Comparison of ENCODE assay signal across 24 cellular contexts in the genomic region with DNA sequence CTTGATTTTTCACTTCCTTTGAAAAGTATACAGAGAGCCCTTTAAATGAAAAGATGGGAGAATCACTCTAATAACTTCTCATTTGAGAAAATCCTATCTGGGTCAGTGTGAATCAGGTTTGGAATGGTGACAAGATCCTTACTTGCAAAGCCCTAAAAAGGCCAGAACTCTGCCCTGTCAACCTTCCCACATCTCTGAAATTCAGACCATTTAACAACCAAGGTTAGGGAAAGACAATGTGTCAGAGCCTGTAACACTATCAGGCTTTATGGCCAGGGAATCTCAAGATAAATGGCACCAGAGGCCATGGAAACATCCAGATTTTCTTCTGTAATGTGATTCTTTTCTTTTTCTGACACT.
A peak's percentile ranks its signal among the peaks of the same experiment; 100 is the strongest.
DNase-seq lines count a peak whose midpoint lies in the region; ATAC-seq, FAIRE-seq and TF ChIP-seq lines count a peak whose summit lies in the region.
"Had no signal": no experiment of that assay in that cellular context is flagged by ENCODE, and none has a peak within 500 bp of the region (broad histone marks: within the 10 kb centered on the region; RNA-seq: fewer than 3 reads in every experiment).

No MANE protein-coding gene starts in this region.

- H3K4me1 ChIP-seq in foreskin keratinocyte, result no peaks in the 10 kb centered on the region
- H3K4me1 ChIP-seq in trophoblast cell (ENCODE audit: control insufficient read depth in 1 of 2, insufficient read depth in 2 of 2, low read length in 2 of 2), result peaks cover 0 to 3% of the 10 kb centered on the region in 2 experiments
- no peaks in the 10 kb centered on the region; the same call in 1 of the 2 replicates for H3K4me1 ChIP-seq in H9 (ENCODE audit: insufficient read depth, low read length)
- H3K4me1 ChIP-seq: Caco-2 had no signal

- H4K8ac ChIP-seq in trophoblast cell (ENCODE audit: low read depth, low read length), result no peak overlapping the region
- H4K8ac ChIP-seq in H9 (replicated peaks; ENCODE audit: insufficient read length, low read depth, low read length), result no peak overlapping the region

- no peaks in the 10 kb centered on the region for H3K79me2 ChIP-seq in trophoblast cell (ENCODE audit: control insufficient read depth, insufficient read depth, low read length, poor library complexity)
- H3K79me2 ChIP-seq in H9 (ENCODE audit: insufficient read depth, low read length), result no peaks in the 10 kb centered on the region

- no peak for FAIRE-seq in bronchial epithelial cell (lab: Jason Lieb, UNC)
- FAIRE-seq: G401.6, GM12892, GM18507 had no signal

- no peak overlapping the region for H3K56ac ChIP-seq in H9 (ENCODE audit: insufficient read length, low read depth, low read length)

- H3K18ac ChIP-seq in trophoblast cell (ENCODE audit: low read length) (no peak overlapping the region), H9 (ENCODE audit: insufficient read length, low read depth, low read length) (no peak overlapping the region)

- H3K9me3 Mint-ChIP-seq in type B pancreatic cell, result no peaks in the 10 kb centered on the region
- peaks cover 2 to 3% of the 10 kb centered on the region in 2 experiments; a peak in 1 of 5 replicates for H3K9me3 Mint-ChIP-seq in H9

- no peak overlapping the region for H2AFZ ChIP-seq in trophoblast cell (ENCODE audit: insufficient read depth, low read length, poor library complexity)
- H2AFZ ChIP-seq in H9 (ENCODE audit: low read length), result no peak overlapping the region

- H2BK5ac ChIP-seq in trophoblast cell (ENCODE audit: low read depth, low read length, poor library complexity), result peak overlapping the region; percentile 14
- no peak overlapping the region for H2BK5ac ChIP-seq in H9 (ENCODE audit: insufficient read length, low read length)

- no peaks in the 10 kb centered on the region for H3K23me2 ChIP-seq in H9 (ENCODE audit: insufficient read length, low read depth, low read length, poor library complexity, severe bottlenecking)

- H3K23ac ChIP-seq in trophoblast cell (ENCODE audit: low read length), result no peak overlapping the region
- H3K23ac ChIP-seq in H9 (ENCODE audit: insufficient read length, low read depth, low read length), result no peak overlapping the region

- peak overlapping the region; percentile 11 for H3K14ac ChIP-seq in trophoblast cell (ENCODE audit: low read length)
- no peak overlapping the region for H3K14ac ChIP-seq in H9 (ENCODE audit: insufficient read depth, low read length)

- no peak overlapping the region for H4K5ac ChIP-seq in H9 (ENCODE audit: insufficient read length, low read depth, low read length)

- H3K4me3 Mint-ChIP-seq in type B pancreatic cell (no peak overlapping the region), H9 (no peak overlapping the region)
- H3K4me3 Mint-ChIP-seq: CD4-positive, alpha-beta memory T cell had no signal

- H3K79me1 ChIP-seq in trophoblast cell (ENCODE audit: low read length) (peaks cover 5% of the 10 kb centered on the region), H9 (ENCODE audit: insufficient read depth, low read depth, low read length, poor library complexity, severe bottlenecking) (no peaks in the 10 kb centered on the region)

- peaks cover 4% of the 10 kb centered on the region for H3K36me3 Mint-ChIP-seq in type B pancreatic cell
- peaks cover 0 to 4% (median 2%) of the 10 kb centered on the region in 3 experiments; a peak in 4 of 7 replicates for H3K36me3 Mint-ChIP-seq in H9 (ENCODE audit: insufficient read depth in 1 of 3, low read depth in 3 of 3)

- H3K4me3 ChIP-seq in bronchial epithelial cell (ENCODE audit: low read depth, low read length) (no peak overlapping the region), trophoblast cell (ENCODE audit: low read depth, low read length) (no peak overlapping the region)
- H3K4me3 ChIP-seq: BLaER1 treated with 17β-estradiol and CSF1 and Interleukin-3, amounts not matched to agents 10 nM and 100 nM had no signal

- TF ChIP-seq CTCF in bronchial epithelial cell (IDR thresholded peaks at IDR 0.05; ENCODE audit: insufficient read depth, low read length, severe bottlenecking) (no peak), foreskin keratinocyte (conservative IDR thresholded peaks at IDR 0.05) (no peak), type B pancreatic cell (conservative IDR thresholded peaks at IDR 0.05) (no peak), GM13976 (IDR thresholded peaks at IDR 0.05; ENCODE audit: borderline replicate concordance, control extremely low read depth, extremely low read depth, insufficient read depth, missing control alignments) (no peak), H9 (conservative IDR thresholded peaks at IDR 0.05) (no peak)

- H2BK20ac ChIP-seq in H9 (ENCODE audit: low read depth, low read length, poor library complexity, severe bottlenecking), result no peak overlapping the region

- H3K27ac ChIP-seq in foreskin keratinocyte (peak overlapping the region; percentile 46), trophoblast cell (ENCODE audit: low read depth, low read length) (peak overlapping the region; percentile 1), H9 (ENCODE audit: insufficient read length, low read depth, low read length) (no peak overlapping the region)
- H3K27ac ChIP-seq: BLaER1 treated with 17β-estradiol and CSF1 and Interleukin-3, amounts not matched to agents 10 nM and 100 nM; HL-60 had no signal

- H3K27me3 ChIP-seq in bronchial epithelial cell (ENCODE audit: control insufficient read depth, insufficient read depth, low read length) (no peaks in the 10 kb centered on the region), foreskin keratinocyte (no peaks in the 10 kb centered on the region), trophoblast cell (ENCODE audit: insufficient read depth, low read length) (no peaks in the 10 kb centered on the region), H9 (ENCODE audit: insufficient read depth, low read length) (no peaks in the 10 kb centered on the region)
- H3K27me3 ChIP-seq: BLaER1 treated with 17β-estradiol and CSF1 and Interleukin-3, amounts not matched to agents 10 nM and 100 nM had no signal

- H3K4ac ChIP-seq in trophoblast cell (ENCODE audit: low read depth, low read length), result no peak overlapping the region
- H3K4ac ChIP-seq in H9 (ENCODE audit: low read depth, low read length), result no peak overlapping the region

- H4K91ac ChIP-seq in trophoblast cell (ENCODE audit: low read depth, low read length), result no peak overlapping the region
- H4K91ac ChIP-seq in H9 (ENCODE audit: insufficient read length, low read depth, low read length), result no peak overlapping the region

- H3K27ac Mint-ChIP-seq in type B pancreatic cell, result peak overlapping the region; percentile 78
- H3K27ac Mint-ChIP-seq in H9, result no peak overlapping the region
- H3K27ac Mint-ChIP-seq: CD4-positive, alpha-beta memory T cell had no signal

- H3K9ac ChIP-seq in trophoblast cell (ENCODE audit: low read length) (no peak overlapping the region), H9 (ENCODE audit: extremely low read depth, insufficient read length, low read length) (no peak overlapping the region)
- H3K9ac ChIP-seq: BLaER1 treated with 17β-estradiol and CSF1 and Interleukin-3, amounts not matched to agents 10 nM and 100 nM; SK-N-SH had no signal

- H3K27me3 Mint-ChIP-seq in type B pancreatic cell, result peaks cover 24% of the 10 kb centered on the region
- H3K27me3 Mint-ChIP-seq in H9 (ENCODE audit: low read depth), result no peaks in the 10 kb centered on the region; the same call in 1 of the 2 replicates
- H3K27me3 Mint-ChIP-seq: CD4-positive, alpha-beta memory T cell had no signal

- H2BK15ac ChIP-seq in H9 (ENCODE audit: low read depth, low read length), result no peak overlapping the region

- no peaks in the 10 kb centered on the region for H3K36me3 ChIP-seq in bronchial epithelial cell (ENCODE audit: control insufficient read depth, insufficient read depth, low read length)
- no peaks in the 10 kb centered on the region for H3K36me3 ChIP-seq in trophoblast cell (ENCODE audit: control insufficient read depth in 1 of 2, insufficient read depth in 2 of 2, low read length in 2 of 2)
- H3K36me3 ChIP-seq: BLaER1 treated with 17β-estradiol and CSF1 and Interleukin-3, amounts not matched to agents 10 nM and 100 nM had no signal

- DNase-seq in bronchial epithelial cell (ENCODE audit: low read depth) (peak; percentile 10), foreskin keratinocyte (peak in 1 of 2 donors; percentile 19), trophoblast cell (no peak), type B pancreatic cell (ENCODE audit: extremely low spot score, unreplicated experiment) (no peak), GM13976 (ENCODE audit: low spot score) (no peak), AML-193 (lab: John Stamatoyannopoulos, UW) (no peak), H9 (no peak)
- DNase-seq: Caco-2; CD4-positive, alpha-beta memory T cell; DND-41; KBM-7; NCI-H1092 treated with DMSO at 0.1 percent for 48 hours; NCI-H2029 treated with DMSO at 0.1 percent for 48 hours; NCI-H345; NCI-H524; NCI-H82; SIG-M5; SK-N-SH had no signal

- H3K9me3 ChIP-seq in trophoblast cell (ENCODE audit: insufficient read depth, low read depth, low read length) (no peaks in the 10 kb centered on the region), H9 (ENCODE audit: control insufficient read depth, low read depth, low read length) (no peaks in the 10 kb centered on the region)
- H3K9me3 ChIP-seq: BLaER1 treated with 17β-estradiol and CSF1 and Interleukin-3, amounts not matched to agents 10 nM and 100 nM; Caco-2; SK-N-SH had no signal

- H2BK120ac ChIP-seq in trophoblast cell (ENCODE audit: insufficient read depth, low read length, poor library complexity) (no peak overlapping the region), H9 (ENCODE audit: low read depth, low read length, poor library complexity, severe bottlenecking) (no peak overlapping the region)

- H3K4me2 ChIP-seq in trophoblast cell (ENCODE audit: low read length), result no peak overlapping the region
- no peak overlapping the region for H3K4me2 ChIP-seq in H9 (ENCODE audit: insufficient read depth, insufficient read length, low read length)
- H3K4me2 ChIP-seq: BLaER1 treated with 17β-estradiol and CSF1 and Interleukin-3, amounts not matched to agents 10 nM and 100 nM; SK-N-SH had no signal

- no peak overlapping the region for H4K12ac ChIP-seq in trophoblast cell (ENCODE audit: low read depth, low read length)

- in situ Hi-C loops in GM13976 (cut with MboI; ENCODE audit: low sequenced_read_pairs, unreplicated experiment), result no loop called here

- H4K20me1 ChIP-seq in H9 (ENCODE audit: control insufficient read depth, insufficient read depth, insufficient read length), result no peaks in the 10 kb centered on the region
- H4K20me1 ChIP-seq: BLaER1 treated with 17β-estradiol and CSF1 and Interleukin-3, amounts not matched to agents 10 nM and 100 nM had no signal

- no peak overlapping the region for H3T11ph ChIP-seq in H9 (ENCODE audit: low read length)

- H2AK5ac ChIP-seq in trophoblast cell (ENCODE audit: low read length) (no peak overlapping the region), H9 (ENCODE audit: insufficient read length, low read length) (no peak overlapping the region)

- H2BK12ac ChIP-seq in trophoblast cell (ENCODE audit: low read length) (no peak overlapping the region), H9 (ENCODE audit: insufficient read length, low read depth, low read length) (no peak overlapping the region)

- no peak for ATAC-seq in foreskin keratinocyte
- ATAC-seq: Panc1 had no signal

- H3K4me1 Mint-ChIP-seq in type B pancreatic cell (ENCODE audit: unreplicated experiment) (peaks cover under 1% of the 10 kb centered on the region), H9 (no peaks in the 10 kb centered on the region)
- H3K4me1 Mint-ChIP-seq: CD4-positive, alpha-beta memory T cell had no signal
